8 cellular contexts compared by ENCODE assay signal in the genomic region with DNA sequence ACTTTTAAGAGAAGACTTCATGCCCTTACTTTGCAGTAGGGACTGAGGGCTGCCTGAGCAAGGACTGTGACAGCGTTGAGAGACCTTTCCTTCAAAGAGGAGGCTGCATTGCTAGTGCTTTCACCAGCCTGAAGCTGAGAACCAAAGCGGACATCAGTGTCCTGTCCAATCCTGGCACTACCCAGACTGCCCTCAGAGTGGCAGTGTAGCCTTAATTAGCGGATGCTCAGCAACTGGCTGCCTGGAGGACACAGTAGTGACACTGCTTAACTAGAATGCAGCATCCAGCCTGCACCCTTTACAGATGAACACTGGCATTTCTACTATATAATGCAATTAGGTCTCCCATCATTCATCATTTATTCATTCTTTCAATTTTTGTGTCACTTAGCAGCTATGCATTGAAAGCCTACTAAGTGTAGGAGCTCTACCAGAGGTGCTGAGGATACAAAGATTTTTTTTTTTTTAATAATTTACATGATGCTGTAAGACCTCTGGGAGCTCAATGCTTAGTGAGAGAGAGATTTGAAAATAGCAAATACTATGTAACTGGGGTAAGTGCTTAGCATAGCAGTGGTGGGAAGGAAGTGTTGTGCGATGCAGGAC. TPM values are rescaled to one million over a fixed set of nuclear protein-coding genes. Genes with fewer than 3 reads are reported as not detected.
DNase-seq lines count a peak whose midpoint lies in the region; FAIRE-seq and TF ChIP-seq lines count a peak whose summit lies in the region.

No MANE protein-coding gene starts in this region.

- H4K20me1 ChIP-seq in PC-9 (ENCODE audit: insufficient read depth) = no peaks in the 10 kb centered on the region

- peaks cover 22% of the 10 kb centered on the region for H3K27me3 Mint-ChIP-seq in activated T-helper 1 cell treated with anti-CD3 and anti-CD28 coated beads, Interleukin-12 subunit alpha, Interleukin-12 subunit beta, Interleukin-2, Interleukin-4 antibody, amounts not matched to agents 30 ng/mL and 10 ng/mL and 1 ng/mL, durations not matched to agents 14 hours and 24 hours and 36 hours (ENCODE audit: insufficient read depth)

- no peaks in the 10 kb centered on the region for H3K36me3 Mint-ChIP-seq in activated T-helper 1 cell treated with anti-CD3 and anti-CD28 coated beads, Interleukin-12 subunit alpha, Interleukin-12 subunit beta, Interleukin-2, Interleukin-4 antibody, amounts not matched to agents 30 ng/mL and 10 ng/mL and 1 ng/mL, durations not matched to agents 14 hours and 24 hours and 36 hours (ENCODE audit: low read depth)

- TF ChIP-seq CTCF in PC-9 (conservative IDR thresholded peaks at IDR 0.05) (peak; percentile 96), fibroblast of villous mesenchyme (IDR thresholded peaks at IDR 0.05; ENCODE audit: insufficient read depth, low read depth, low read length) (peak; percentile 98), suprapubic skin (IDR thresholded peaks at IDR 0.05) (peak; percentile 67 to 87)

- no peaks in the 10 kb centered on the region for H3K9me2 ChIP-seq in PC-9 (ENCODE audit: insufficient read depth)

- intact Hi-C loops in PC-9 (cut with micrococcal nuclease; ENCODE audit: unreplicated experiment) = loop anchor here (1.0 to 5.0 kb wide), 3 partner anchors 308 to 1268 kb away; no protein-coding TSS in a partner anchor
- intact Hi-C loops in activated T-helper 1 cell treated with anti-CD3 and anti-CD28 coated beads, Interleukin-12 subunit alpha, Interleukin-12 subunit beta, Interleukin-2, Interleukin-4 antibody, amounts not matched to agents 30 ng/mL and 10 ng/mL and 1 ng/mL, durations not matched to agents 14 hours and 24 hours and 36 hours (cut with micrococcal nuclease) = loop anchor here (1.0 to 10.0 kb wide), 5 partner anchors 309 to 1270 kb away; a partner anchor contains a TSS

- H3K4me1 ChIP-seq in PC-9 (replicated peaks; ENCODE audit: insufficient read depth) (no peaks in the 10 kb centered on the region), suprapubic skin (no peaks in the 10 kb centered on the region)

- no peaks in the 10 kb centered on the region for H3F3A ChIP-seq in PC-9 (ENCODE audit: insufficient read depth, low read depth)

- TF ChIP-seq POLR2A in H54 (IDR thresholded peaks at IDR 0.05; ENCODE audit: low read depth, low read length) (no peak), suprapubic skin (IDR thresholded peaks at IDR 0.05) (no peak)

- FAIRE-seq in H54 (lab: Jason Lieb, UNC) = peak; percentile 89

- no peaks in the 10 kb centered on the region for H3K27me3 ChIP-seq in PC-9 (ENCODE audit: insufficient read depth, low read depth)
- H3K27me3 ChIP-seq in suprapubic skin = peaks cover 2% of the 10 kb centered on the region

- no peak for TF ChIP-seq EP300 in suprapubic skin (IDR thresholded peaks at IDR 0.05)

- no peaks in the 10 kb centered on the region for H3K9me3 ChIP-seq in PC-9 (ENCODE audit: insufficient read depth, low read depth)
- no peaks in the 10 kb centered on the region for H3K9me3 ChIP-seq in suprapubic skin

- H3K4me1 Mint-ChIP-seq in activated T-helper 1 cell treated with anti-CD3 and anti-CD28 coated beads, Interleukin-12 subunit alpha, Interleukin-12 subunit beta, Interleukin-2, Interleukin-4 antibody, amounts not matched to agents 30 ng/mL and 10 ng/mL and 1 ng/mL, durations not matched to agents 14 hours and 24 hours and 36 hours (ENCODE audit: low read depth) = no peaks in the 10 kb centered on the region

- POLR2A ChIA-PET in PC-9 (lab: Charles Lee; ENCODE audit: unreplicated experiment) = no interaction called here

- no peak overlapping the region for H2AFZ ChIP-seq in PC-9

- H3K4me3 ChIP-seq in PC-9 (no peak overlapping the region), fibroblast of villous mesenchyme (ENCODE audit: low read depth, low read length) (no peak overlapping the region), suprapubic skin (no peak overlapping the region)

- H3K27ac ChIP-seq in PC-9 (no peak overlapping the region), suprapubic skin (no peak overlapping the region)

- no peaks in the 10 kb centered on the region for H3K79me2 ChIP-seq in PC-9 (ENCODE audit: low read depth)

- WGBS in suprapubic skin = 32% methylated on average over 4 of the region's 4 CpGs

- H3K4me2 ChIP-seq in PC-9 = no peak overlapping the region

- no peaks in the 10 kb centered on the region for H3K36me3 ChIP-seq in PC-9 (ENCODE audit: low read depth)
- no peaks in the 10 kb centered on the region for H3K36me3 ChIP-seq in suprapubic skin

- no TSS peak for BruUV-seq in PC-9 (replicated peaks; lab: Mats Ljungman, UMichigan)

- DNase-seq in GF-D8 (lab: John Stamatoyannopoulos, UW) = peak; percentile 17
- peak; percentile 16 for DNase-seq in H54 (ENCODE audit: insufficient read length, low spot score)
- peak; percentile 58 for DNase-seq in LHCN-M2 (ENCODE audit: low read depth)
- DNase-seq in PC-9 = peak; percentile 70 to 74
- DNase-seq in activated T-helper 1 cell treated with anti-CD3 and anti-CD28 coated beads, Interleukin-12 subunit alpha, Interleukin-12 subunit beta, Interleukin-2, Interleukin-4 antibody, amounts not matched to agents 30 ng/mL and 10 ng/mL and 1 ng/mL, durations not matched to agents 14 hours and 24 hours and 36 hours (ENCODE audit: low spot score) = peak; percentile 55
- peak; percentile 74 for DNase-seq in fibroblast of villous mesenchyme (ENCODE audit: low read depth)
- peak; percentile 37 for DNase-seq in non-pigmented ciliary epithelial cell (ENCODE audit: low read depth)
- DNase-seq in suprapubic skin (ENCODE audit: low spot score in 2 of 2) = peak; percentile 76 to 84

- H3K4me3 Mint-ChIP-seq in activated T-helper 1 cell treated with anti-CD3 and anti-CD28 coated beads, Interleukin-12 subunit alpha, Interleukin-12 subunit beta, Interleukin-2, Interleukin-4 antibody, amounts not matched to agents 30 ng/mL and 10 ng/mL and 1 ng/mL, durations not matched to agents 14 hours and 24 hours and 36 hours = no peak overlapping the region

- H3K9me3 Mint-ChIP-seq in activated T-helper 1 cell treated with anti-CD3 and anti-CD28 coated beads, Interleukin-12 subunit alpha, Interleukin-12 subunit beta, Interleukin-2, Interleukin-4 antibody, amounts not matched to agents 30 ng/mL and 10 ng/mL and 1 ng/mL, durations not matched to agents 14 hours and 24 hours and 36 hours = no peaks in the 10 kb centered on the region

- H3K27ac Mint-ChIP-seq in activated T-helper 1 cell treated with anti-CD3 and anti-CD28 coated beads, Interleukin-12 subunit alpha, Interleukin-12 subunit beta, Interleukin-2, Interleukin-4 antibody, amounts not matched to agents 30 ng/mL and 10 ng/mL and 1 ng/mL, durations not matched to agents 14 hours and 24 hours and 36 hours = no peak overlapping the region

- CTCF ChIA-PET in PC-9 (lab: Charles Lee) = interaction anchor here (0.6 to 0.9 kb wide), 4 partner anchors 20 to 413 kb away, joined by 3 read pairs; no protein-coding TSS in a partner anchor

RNA-seq across cellular contexts. Expression of a gene that starts 36.9 kb away (rescaled TPM):
- total RNA-seq in LHCN-M2 (2014; rRNA removed) (13.4 and 15.6 TPM in 2 replicates), PC-9 (2021) (17.7 and 18.2 TPM in 2 replicates), fibroblast of villous mesenchyme (11.9 and 13.4 TPM in 2 replicates), suprapubic skin (10 to 100 TPM in 1 of 4 donors, 1 to 10 TPM in 3; 7.2 to 16.3 (median 8.9) TPM)
- 11.5 TPM for polyA plus RNA-seq in LHCN-M2 (2012)
- 16.9 and 17.1 TPM in 2 replicates for total RNA-seq in activated T-helper 1 cell treated with anti-CD3 and anti-CD28 coated beads, Interleukin-12 subunit alpha, Interleukin-12 subunit beta, Interleukin-2, Interleukin-4 antibody, amounts not matched to agents 30 ng/mL and 10 ng/mL and 1 ng/mL, durations not matched to agents 14 hours and 24 hours and 36 hours

Comparison
In these comparisons a context has a peak if more than half of its experiments do, and no peak if none do; other contexts are left out.
1. DNase-seq: peak in every context shown above with its lines; median percentile 80 in suprapubic skin; 74 in fibroblast of villous mesenchyme; 72 in PC-9; 58 in LHCN-M2; 55 in activated T-helper 1 cell treated with anti-CD3 and anti-CD28 coated beads, Interleukin-12 subunit alpha, Interleukin-12 subunit beta, Interleukin-2, Interleukin-4 antibody, amounts not matched to agents 30 ng/mL and 10 ng/mL and 1 ng/mL, durations not matched to agents 14 hours and 24 hours and 36 hours; 37 in non-pigmented ciliary epithelial cell; 17 in GF-D8; 16 in H54.